23 cellular contexts compared by ENCODE assay signal in genomic region chr17:81492202-81492601, GRCh38. TPM values are rescaled to one million over a fixed set of nuclear protein-coding genes. Genes with fewer than 3 reads are reported as not detected.
DNase-seq lines count a peak whose midpoint lies in the region; ATAC-seq and TF ChIP-seq lines count a peak whose summit lies in the region.
"Had no signal": no experiment of that assay in that cellular context is flagged by ENCODE, and none has a peak within 500 bp of the region (broad histone marks: within the 10 kb centered on the region; RNA-seq: fewer than 3 reads in every experiment).

No MANE protein-coding gene starts in this region.

- peaks cover 4% of the 10 kb centered on the region for H3K79me2 ChIP-seq in hepatocyte

- no peaks in the 10 kb centered on the region for H3K36me3 ChIP-seq in hepatocyte (replicated peaks; ENCODE audit: insufficient read depth, low read depth)
- H3K36me3 ChIP-seq in mucosa of descending colon (ENCODE audit: low read depth), result no peaks in the 10 kb centered on the region

- TF ChIP-seq CTCF in hepatocyte (IDR thresholded peaks at IDR 0.05; ENCODE audit: poor library complexity), result no peak
- TF ChIP-seq CTCF in type B pancreatic cell (conservative IDR thresholded peaks at IDR 0.05), result no peak
- no peak for TF ChIP-seq CTCF in mucosa of descending colon (IDR thresholded peaks at IDR 0.05)
- no peak for TF ChIP-seq CTCF in HFFc6 (IDR thresholded peaks at IDR 0.05)

- no peak for ATAC-seq in mucosa of descending colon
- ATAC-seq: HCT116, PC-3 had no signal

- H3K27me3 Mint-ChIP-seq in activated CD4-positive, alpha-beta T cell treated with anti-CD3 and anti-CD28 coated beads, Interleukin-2, amount 10 ng/mL, durations not matched to agents 7 days and 5 days, result peaks cover 17% of the 10 kb centered on the region
- H3K27me3 Mint-ChIP-seq in type B pancreatic cell (peaks cover 13% of the 10 kb centered on the region), HFFc6 (ENCODE audit: insufficient read depth) (peaks cover 5% of the 10 kb centered on the region; the same call in 1 of the 2 replicates)

- peaks cover 22% of the 10 kb centered on the region for H3K4me1 Mint-ChIP-seq in activated CD4-positive, alpha-beta T cell treated with anti-CD3 and anti-CD28 coated beads, Interleukin-2, amount 10 ng/mL, durations not matched to agents 7 days and 5 days
- peaks cover 33% of the 10 kb centered on the region for H3K4me1 Mint-ChIP-seq in type B pancreatic cell (ENCODE audit: unreplicated experiment)
- H3K4me1 Mint-ChIP-seq in HFFc6 (ENCODE audit: low read depth), result peaks cover 5% of the 10 kb centered on the region; the same call in 1 of the 2 replicates
- H3K4me1 Mint-ChIP-seq: B cell had no signal

- POLR2A ChIA-PET in activated CD4-positive, alpha-beta T cell treated with anti-CD3 and anti-CD28 coated beads, Interleukin-2, amount 10 ng/mL, durations not matched to agents 7 days and 5 days (lab: Charles Lee), result no interaction called here

- H3K4me2 ChIP-seq in hepatocyte, result peak overlapping the region; percentile 61

- no peak for DNase-seq in activated CD4-positive, alpha-beta T cell treated with anti-CD3 and anti-CD28 coated beads, Interleukin-2, amount 10 ng/mL, durations not matched to agents 7 days and 5 days
- no peak for DNase-seq in activated CD4-positive, alpha-beta T cell treated with anti-CD3 and anti-CD28 coated beads, Interleukin-2, amount 50 U/mL, for 48 hours
- peak; percentile 29 for DNase-seq in SHP77 treated with DMSO at 0.1 percent for 48 hours (lab: John Stamatoyannopoulos, UW)
- DNase-seq in hepatocyte (ENCODE audit: low spot score), result no peak
- no peak for DNase-seq in type B pancreatic cell (ENCODE audit: extremely low spot score, unreplicated experiment)
- no peak for DNase-seq in NCI-H1092 treated with DMSO at 0.1 percent for 48 hours (lab: John Stamatoyannopoulos, UW)
- no peak for DNase-seq in mucosa of descending colon
- DNase-seq in HFFc6, result no peak
- DNase-seq: 8988T; Caco-2; CD4-positive, alpha-beta T cell; DMS153; GF-D8; GM23248; KBM-7; NCI-H1694 treated with DMSO at 0.1 percent for 48 hours; NCI-H2107; NCI-H2227 treated with DMSO at 0.1 percent for 48 hours; PC-3 had no signal

- H3K27ac Mint-ChIP-seq in activated CD4-positive, alpha-beta T cell treated with anti-CD3 and anti-CD28 coated beads, Interleukin-2, amount 10 ng/mL, durations not matched to agents 7 days and 5 days, result peak overlapping the region; percentile 1
- H3K27ac Mint-ChIP-seq in type B pancreatic cell, result peak overlapping the region; percentile 41
- no peak overlapping the region for H3K27ac Mint-ChIP-seq in HFFc6
- H3K27ac Mint-ChIP-seq: B cell; CD4-positive, alpha-beta T cell had no signal

- 54% methylated on average over 18 of the region's 18 CpGs for WGBS in hepatocyte (ENCODE audit: low lambda C conversion rate, missing lambda C conversion rate)

- H3K9me2 ChIP-seq in hepatocyte (replicated peaks; ENCODE audit: insufficient read depth), result no peaks in the 10 kb centered on the region

- no peak overlapping the region for H3K4me3 Mint-ChIP-seq in activated CD4-positive, alpha-beta T cell treated with anti-CD3 and anti-CD28 coated beads, Interleukin-2, amount 10 ng/mL, durations not matched to agents 7 days and 5 days
- H3K4me3 Mint-ChIP-seq in type B pancreatic cell (no peak overlapping the region), HFFc6 (no peak overlapping the region)
- H3K4me3 Mint-ChIP-seq: B cell; CD4-positive, alpha-beta T cell had no signal

- H3K4me1 ChIP-seq in hepatocyte (ENCODE audit: insufficient read depth) (peaks cover 32% of the 10 kb centered on the region), mucosa of descending colon (ENCODE audit: low read depth) (peaks cover 6% of the 10 kb centered on the region)

- H3K9me3 ChIP-seq in hepatocyte (ENCODE audit: low read depth), result no peaks in the 10 kb centered on the region
- no peaks in the 10 kb centered on the region for H3K9me3 ChIP-seq in mucosa of descending colon
- H3K9me3 ChIP-seq: Caco-2, SJSA1 had no signal

- H3K27ac ChIP-seq in hepatocyte, result no peak overlapping the region
- H3K27ac ChIP-seq: GM23248, RWPE1, SJSA1 had no signal

- H2AFZ ChIP-seq in hepatocyte, result no peak overlapping the region
- H2AFZ ChIP-seq: GM23248 had no signal

- CTCF ChIA-PET in activated CD4-positive, alpha-beta T cell treated with anti-CD3 and anti-CD28 coated beads, Interleukin-2, amount 10 ng/mL, durations not matched to agents 7 days and 5 days (lab: Charles Lee), result interaction anchor here (0.7 kb wide), 1 partner anchor 233 kb away, joined by 3 read pairs; no protein-coding TSS in a partner anchor

- H3K4me3 ChIP-seq in hepatocyte, result no peak overlapping the region
- H3K4me3 ChIP-seq in mucosa of descending colon, result no peak overlapping the region
- H3K4me3 ChIP-seq: GM23248, SJSA1 had no signal

- no peaks in the 10 kb centered on the region for H3K9me3 Mint-ChIP-seq in activated CD4-positive, alpha-beta T cell treated with anti-CD3 and anti-CD28 coated beads, Interleukin-2, amount 10 ng/mL, durations not matched to agents 7 days and 5 days
- H3K9me3 Mint-ChIP-seq in type B pancreatic cell (no peaks in the 10 kb centered on the region), HFFc6 (no peaks in the 10 kb centered on the region)
- H3K9me3 Mint-ChIP-seq: CD4-positive, alpha-beta T cell had no signal

- no peaks in the 10 kb centered on the region for H3K27me3 ChIP-seq in hepatocyte
- H3K27me3 ChIP-seq: SJSA1 had no signal

- intact Hi-C loops in mucosa of descending colon (cut with DNase I, micrococcal nuclease), result no loop called here

- no peaks in the 10 kb centered on the region for H3K36me3 Mint-ChIP-seq in activated CD4-positive, alpha-beta T cell treated with anti-CD3 and anti-CD28 coated beads, Interleukin-2, amount 10 ng/mL, durations not matched to agents 7 days and 5 days (ENCODE audit: low read depth)
- no peaks in the 10 kb centered on the region for H3K36me3 Mint-ChIP-seq in type B pancreatic cell
- H3K36me3 Mint-ChIP-seq in HFFc6 (ENCODE audit: low read depth), result no peaks in the 10 kb centered on the region

- no peaks in the 10 kb centered on the region for H4K20me1 ChIP-seq in hepatocyte (ENCODE audit: insufficient read depth, poor library complexity, severe bottlenecking)

RNA-seq across cellular contexts. Expression of gene ACTG1, which starts 20.4 kb away (rescaled TPM):
- 1,000 to 10,000 TPM; 4,611 to 5,328 TPM for total RNA-seq in activated CD4-positive, alpha-beta T cell treated with anti-CD3 and anti-CD28 coated beads, Interleukin-2, amount 10 ng/mL, durations not matched to agents 7 days and 5 days
- total RNA-seq in hepatocyte, result 3,207 and 3,298 TPM in 2 replicates
- 2,719 and 2,832 TPM in 2 replicates for polyA plus RNA-seq in hepatocyte
- 3,089 and 3,451 TPM in 2 replicates for total RNA-seq in type B pancreatic cell (ENCODE audit: low replicate concordance)
- total RNA-seq in mucosa of descending colon, result 1,000 to 10,000 TPM; 1,922 to 4,060 (median 3,184) TPM
- over 10,000 TPM in 3 of 6 experiments, 1,000 to 10,000 TPM in 3; 7,891 to 11,135 (median 9,908) TPM for total RNA-seq in HFFc6 (2021; fragmentation: NEBNext Ultra II Directional; extraction: Animal tissue kit (Norgen Biotek cat#: 25700))

RNA-seq across cellular contexts. Expression of gene FSCN2, which starts 36.0 kb away (rescaled TPM):
- total RNA-seq in activated CD4-positive, alpha-beta T cell treated with anti-CD3 and anti-CD28 coated beads, Interleukin-2, amount 10 ng/mL, durations not matched to agents 7 days and 5 days, result under 1 TPM; 0.22 to 0.33 TPM
- 1.8 and 3.7 TPM in 2 replicates for total RNA-seq in hepatocyte
- polyA plus RNA-seq in hepatocyte, result 0.29 and 0.40 TPM in 2 replicates
- total RNA-seq in type B pancreatic cell (ENCODE audit: low replicate concordance), result 3.6 and 3.8 TPM in 2 replicates
- 1 to 10 TPM; 1.6 to 4.0 (median 2.5) TPM for total RNA-seq in mucosa of descending colon
- 1 to 10 TPM in 3 of 6 experiments, under 1 TPM in 3; 0.71 to 1.4 (median 0.99) TPM for total RNA-seq in HFFc6 (2021; fragmentation: NEBNext Ultra II Directional; extraction: Animal tissue kit (Norgen Biotek cat#: 25700))

RNA-seq across cellular contexts. Expression of gene FAAP100, which starts 60.0 kb away (rescaled TPM):
- 10 to 100 TPM; 30.8 to 42.1 TPM for total RNA-seq in activated CD4-positive, alpha-beta T cell treated with anti-CD3 and anti-CD28 coated beads, Interleukin-2, amount 10 ng/mL, durations not matched to agents 7 days and 5 days
- 18.3 and 20.9 TPM in 2 replicates for total RNA-seq in hepatocyte
- 30.7 and 34.4 TPM in 2 replicates for polyA plus RNA-seq in hepatocyte
- 33.5 and 44.7 TPM in 2 replicates for total RNA-seq in type B pancreatic cell (ENCODE audit: low replicate concordance)
- 10 to 100 TPM; 23.2 to 28.9 (median 25.0) TPM for total RNA-seq in mucosa of descending colon
- 10 to 100 TPM; 21.9 to 27.7 (median 23.9) TPM for total RNA-seq in HFFc6 (2021; fragmentation: NEBNext Ultra II Directional; extraction: Animal tissue kit (Norgen Biotek cat#: 25700))
